19 cellular contexts compared by ENCODE assay signal in genomic region chr11:2426826-2427521, GRCh38. TPM values are rescaled to one million over a fixed set of nuclear protein-coding genes. Genes with fewer than 3 reads are reported as not detected.
DNase-seq lines count a peak whose midpoint lies in the region; ATAC-seq, FAIRE-seq and TF ChIP-seq lines count a peak whose summit lies in the region.
"Had no signal": no experiment of that assay in that cellular context is flagged by ENCODE, and none has a peak within 500 bp of the region (broad histone marks: within the 10 kb centered on the region; RNA-seq: fewer than 3 reads in every experiment).

No MANE protein-coding gene starts in this region.

- ATAC-seq in right cardiac atrium (no peak), esophagus mucosa (peak; percentile 61), pancreas (peak in 3 of 4 donors; percentile 11 to 49 (median 27)), GM19351 (IDR thresholded peaks at IDR 0.05; ENCODE audit: unreplicated experiment) (no peak)

- H3K9me3 ChIP-seq in right cardiac atrium (ENCODE audit: control insufficient read depth, low read length) (no peaks in the 10 kb centered on the region), right atrium auricular region (no peaks in the 10 kb centered on the region), pancreas (no peaks in the 10 kb centered on the region)
- H3K9me3 ChIP-seq: A549, Caco-2 had no signal

- no peak for FAIRE-seq in pancreas (lab: Jason Lieb, UNC)
- FAIRE-seq: A549, G401.6, GM12891 had no signal

- H3K4me3 ChIP-seq in right cardiac atrium (ENCODE audit: low read length) = no peak overlapping the region
- no peak overlapping the region for H3K4me3 ChIP-seq in right atrium auricular region
- H3K4me3 ChIP-seq in pancreas = no peak overlapping the region
- H3K4me3 ChIP-seq: A549, SJSA1 had no signal

- no peaks in the 10 kb centered on the region for H3K4me1 ChIP-seq in right cardiac atrium (ENCODE audit: control insufficient read depth, insufficient read depth, low read length)
- no peaks in the 10 kb centered on the region for H3K4me1 ChIP-seq in right atrium auricular region
- H3K4me1 ChIP-seq in pancreas = no peaks in the 10 kb centered on the region
- H3K4me1 ChIP-seq: A549, Caco-2, SJSA1 had no signal

- 88% methylated on average over 14 of the region's 14 CpGs for WGBS in right cardiac atrium
- WGBS in pancreas, 2 donors = 63 to 78% methylated on average over 13 to 14 of the region's 14 CpGs

- H3K36me3 ChIP-seq in right atrium auricular region = no peaks in the 10 kb centered on the region
- no peaks in the 10 kb centered on the region for H3K36me3 ChIP-seq in pancreas
- H3K36me3 ChIP-seq: SJSA1 had no signal

- DNase-seq in right cardiac atrium (peak in 2 of 3 donors; percentile 29 to 59), right atrium auricular region (ENCODE audit: low spot score) (no peak), pancreas (peak in 2 of 6 donors; percentile 49 to 75), NCI-H524 treated with DMSO at 0.1 percent for 48 hours (lab: John Stamatoyannopoulos, UW) (no peak)
- no peak for DNase-seq in NK-92 treated with Interleukin-12 subunit alpha and Interleukin-12 subunit beta, amount 100 ng/mL, for 24 hours (lab: John Stamatoyannopoulos, UW)
- DNase-seq: Caco-2, DMS79, IMR-90, MV-4-11, NCI-H1436, NCI-H2081 treated with DMSO at 0.1 percent for 48 hours, NCI-H345 had no signal

- intact Hi-C loops in right cardiac atrium (cut with DNase I) = loop anchor here in 2 of 4 donors (5.0 to 10.0 kb wide), 2 partner anchors 465 to 468 kb away; no protein-coding TSS in a partner anchor
- intact Hi-C loops in pancreas (cut with DNase I) = loop anchor here (5.0 kb wide), 2 partner anchors 105 to 465 kb away; no protein-coding TSS in a partner anchor

- H3K27ac ChIP-seq in right cardiac atrium (ENCODE audit: low read length) (no peak overlapping the region), right atrium auricular region (no peak overlapping the region), pancreas (no peak overlapping the region)
- H3K27ac ChIP-seq: A549, SJSA1 had no signal

- H3K27me3 ChIP-seq in right cardiac atrium (ENCODE audit: control insufficient read depth, insufficient read depth) (no peaks in the 10 kb centered on the region), right atrium auricular region (no peaks in the 10 kb centered on the region), pancreas (no peaks in the 10 kb centered on the region)

- TF ChIP-seq CTCF in right atrium auricular region (IDR thresholded peaks at IDR 0.05) (no peak), pancreas (IDR thresholded peaks at IDR 0.05) (no peak)

RNA-seq across cellular contexts. Expression of gene TRPM5, which starts 17.3 kb away (rescaled TPM):
- total RNA-seq in right cardiac atrium (not detected), right atrium auricular region (not detected), esophagus mucosa (not detected), pancreas (1 to 10 TPM in 3 of 6 donors, under 1 TPM in 3; 0.51 to 2.8 (median 0.95) TPM)
- polyA plus RNA-seq in right cardiac atrium (0.02 TPM), pancreas (1 to 10 TPM; 4.3 to 4.8 TPM)
- total RNA-seq: Caco-2, IMR-90, LHCN-M2, SJSA1 had no signal
- polyA plus RNA-seq: A549, IMR-90 had no signal

RNA-seq across cellular contexts. Expression of gene KCNQ1, which starts 17.8 kb away (rescaled TPM):
- total RNA-seq in right cardiac atrium (10 to 100 TPM; 36.5 to 46.8 (median 41.0) TPM), right atrium auricular region (10 to 100 TPM; 12.7 to 25.1 TPM), esophagus mucosa (1.6 TPM), pancreas (10 to 100 TPM; 25.2 to 61.1 (median 46.7) TPM)
- polyA plus RNA-seq in right cardiac atrium (36.4 TPM), pancreas (10 to 100 TPM; 14.0 to 50.0 TPM)
- total RNA-seq: IMR-90, LHCN-M2, SJSA1 had no signal

RNA-seq across cellular contexts. Expression of gene TSSC4, which starts 26.4 kb away (rescaled TPM):
- total RNA-seq in right cardiac atrium (10 to 100 TPM; 30.5 to 50.4 (median 37.1) TPM), right atrium auricular region (10 to 100 TPM; 26.7 to 40.3 TPM), esophagus mucosa (36.7 TPM), pancreas (10 to 100 TPM; 16.8 to 27.7 (median 19.7) TPM)
- polyA plus RNA-seq in right cardiac atrium (31.8 TPM), pancreas (10 to 100 TPM; 54.3 to 60.0 TPM)

RNA-seq across cellular contexts. Expression of gene CD81, which starts 49.9 kb away (rescaled TPM):
- total RNA-seq in right cardiac atrium (100 to 1,000 TPM; 677 to 920 (median 748) TPM), right atrium auricular region (100 to 1,000 TPM; 433 to 528 TPM), esophagus mucosa (150 TPM), pancreas (100 to 1,000 TPM; 154 to 337 (median 236) TPM)
- polyA plus RNA-seq in right cardiac atrium (869 TPM), pancreas (100 to 1,000 TPM; 166 to 392 TPM)

Comparison
In these comparisons a context has a peak if more than half of its experiments do, and no peak if none do; other contexts are left out.
1. DNase-seq: peak in right cardiac atrium (2 of 3); none in right atrium auricular region (single experiment), NCI-H524 treated with DMSO at 0.1 percent for 48 hours (single experiment) and NK-92 treated with Interleukin-12 subunit alpha and Interleukin-12 subunit beta, amount 100 ng/mL, for 24 hours (single experiment).
2. ATAC-seq: peak in esophagus mucosa (single experiment) and pancreas (3 of 4); none in right cardiac atrium (0 of 2) and GM19351 (single experiment).